Comparison of ENCODE assay signal across 1 cellular context in the genomic region with DNA sequence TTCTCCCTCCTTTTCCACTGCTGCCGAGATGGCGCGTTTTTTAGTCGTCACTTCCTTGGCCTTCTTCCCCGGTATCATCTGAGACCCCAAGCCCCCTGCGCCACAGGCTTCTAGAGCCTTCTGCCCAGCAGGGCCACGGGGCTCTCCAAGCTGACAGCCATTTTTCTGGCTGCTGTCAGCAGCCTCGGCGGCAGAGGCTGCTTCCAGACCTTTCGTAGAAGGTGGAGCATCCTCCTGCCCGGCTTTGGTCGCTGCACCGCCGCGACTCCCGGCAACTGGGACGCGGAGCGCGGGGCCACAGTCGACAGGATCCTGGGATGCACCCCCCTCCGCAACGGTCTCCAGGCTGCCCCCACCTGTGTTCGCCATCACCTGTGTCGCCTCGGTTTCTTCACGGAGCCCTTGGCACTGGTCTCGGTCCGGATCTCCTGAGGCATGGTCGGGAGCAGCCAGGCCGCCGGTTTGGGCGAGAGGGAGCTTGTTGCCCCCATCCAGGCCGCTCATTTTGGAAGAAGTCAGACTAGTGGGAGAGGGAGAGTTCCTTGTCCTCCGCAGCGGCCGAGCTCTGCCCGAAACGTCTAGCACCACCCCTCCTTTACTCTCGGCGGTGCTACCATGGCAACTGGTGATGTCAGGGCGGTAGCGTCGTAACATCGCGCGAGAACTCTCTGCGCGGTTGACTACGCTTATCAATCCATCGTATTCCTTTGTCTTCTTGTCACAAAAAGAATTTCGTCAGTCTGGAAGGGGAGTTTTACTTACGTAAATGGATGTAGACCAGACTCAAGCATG.
TF ChIP-seq lines count a peak whose summit lies in the region.

A gene (minus strand): TSS at position 571 of the 792 bp plus-strand sequence. CDS start 67 bp downstream, at position 504.

TF ChIP-seq in K562, 482 proteins besides CTCF, POLR2A, EP300 and RAD21 (continued from another document and continues in another):
- TF ChIP-seq, protein P1, sequence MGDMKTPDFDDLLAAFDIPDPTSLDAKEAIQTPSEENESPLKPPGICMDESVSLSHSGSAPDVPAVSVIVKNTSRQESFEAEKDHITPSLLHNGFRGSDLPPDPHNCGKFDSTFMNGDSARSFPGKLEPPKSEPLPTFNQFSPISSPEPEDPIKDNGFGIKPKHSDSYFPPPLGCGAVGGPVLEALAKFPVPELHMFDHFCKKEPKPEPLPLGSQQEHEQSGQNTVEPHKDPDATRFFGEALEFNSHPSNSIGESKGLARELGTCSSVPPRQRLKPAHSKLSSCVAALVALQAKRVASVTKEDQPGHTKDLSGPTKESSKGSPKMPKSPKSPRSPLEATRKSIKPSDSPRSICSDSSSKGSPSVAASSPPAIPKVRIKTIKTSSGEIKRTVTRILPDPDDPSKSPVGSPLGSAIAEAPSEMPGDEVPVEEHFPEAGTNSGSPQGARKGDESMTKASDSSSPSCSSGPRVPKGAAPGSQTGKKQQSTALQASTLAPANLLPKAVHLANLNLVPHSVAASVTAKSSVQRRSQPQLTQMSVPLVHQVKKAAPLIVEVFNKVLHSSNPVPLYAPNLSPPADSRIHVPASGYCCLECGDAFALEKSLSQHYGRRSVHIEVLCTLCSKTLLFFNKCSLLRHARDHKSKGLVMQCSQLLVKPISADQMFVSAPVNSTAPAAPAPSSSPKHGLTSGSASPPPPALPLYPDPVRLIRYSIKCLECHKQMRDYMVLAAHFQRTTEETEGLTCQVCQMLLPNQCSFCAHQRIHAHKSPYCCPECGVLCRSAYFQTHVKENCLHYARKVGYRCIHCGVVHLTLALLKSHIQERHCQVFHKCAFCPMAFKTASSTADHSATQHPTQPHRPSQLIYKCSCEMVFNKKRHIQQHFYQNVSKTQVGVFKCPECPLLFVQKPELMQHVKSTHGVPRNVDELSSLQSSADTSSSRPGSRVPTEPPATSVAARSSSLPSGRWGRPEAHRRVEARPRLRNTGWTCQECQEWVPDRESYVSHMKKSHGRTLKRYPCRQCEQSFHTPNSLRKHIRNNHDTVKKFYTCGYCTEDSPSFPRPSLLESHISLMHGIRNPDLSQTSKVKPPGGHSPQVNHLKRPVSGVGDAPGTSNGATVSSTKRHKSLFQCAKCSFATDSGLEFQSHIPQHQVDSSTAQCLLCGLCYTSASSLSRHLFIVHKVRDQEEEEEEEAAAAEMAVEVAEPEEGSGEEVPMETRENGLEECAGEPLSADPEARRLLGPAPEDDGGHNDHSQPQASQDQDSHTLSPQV (IDR thresholded peaks at IDR 0.05), result no peak
- TF ChIP-seq KLF16 (IDR thresholded peaks at IDR 0.05), result no peak
- TF ChIP-seq ZNF311 (CRISPR knock-in tag; IDR thresholded peaks at IDR 0.05), result no peak
- no peak for TF ChIP-seq ZNF197 (CRISPR knock-in tag; IDR thresholded peaks at IDR 0.05; ENCODE audit: low read depth)
- TF ChIP-seq, protein P2, sequence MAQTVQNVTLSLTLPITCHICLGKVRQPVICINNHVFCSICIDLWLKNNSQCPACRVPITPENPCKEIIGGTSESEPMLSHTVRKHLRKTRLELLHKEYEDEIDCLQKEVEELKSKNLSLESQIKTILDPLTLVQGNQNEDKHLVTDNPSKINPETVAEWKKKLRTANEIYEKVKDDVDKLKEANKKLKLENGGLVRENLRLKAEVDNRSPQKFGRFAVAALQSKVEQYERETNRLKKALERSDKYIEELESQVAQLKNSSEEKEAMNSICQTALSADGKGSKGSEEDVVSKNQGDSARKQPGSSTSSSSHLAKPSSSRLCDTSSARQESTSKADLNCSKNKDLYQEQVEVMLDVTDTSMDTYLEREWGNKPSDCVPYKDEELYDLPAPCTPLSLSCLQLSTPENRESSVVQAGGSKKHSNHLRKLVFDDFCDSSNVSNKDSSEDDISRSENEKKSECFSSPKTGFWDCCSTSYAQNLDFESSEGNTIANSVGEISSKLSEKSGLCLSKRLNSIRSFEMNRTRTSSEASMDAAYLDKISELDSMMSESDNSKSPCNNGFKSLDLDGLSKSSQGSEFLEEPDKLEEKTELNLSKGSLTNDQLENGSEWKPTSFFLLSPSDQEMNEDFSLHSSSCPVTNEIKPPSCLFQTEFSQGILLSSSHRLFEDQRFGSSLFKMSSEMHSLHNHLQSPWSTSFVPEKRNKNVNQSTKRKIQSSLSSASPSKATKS (CRISPR knock-in tag; IDR thresholded peaks at IDR 0.05), result no peak
- no peak for TF ChIP-seq SIRT6 (IDR thresholded peaks at IDR 0.05; ENCODE audit: low read depth, low read length)
- no peak for TF ChIP-seq SAFB (IDR thresholded peaks at IDR 0.05; ENCODE audit: borderline replicate concordance, low read depth, low read length)
- no peak for TF ChIP-seq ZNF23 (CRISPR knock-in tag; IDR thresholded peaks at IDR 0.05)
- TF ChIP-seq ZNF764 (CRISPR knock-in tag; IDR thresholded peaks at IDR 0.05; ENCODE audit: low read depth), result no peak
- TF ChIP-seq TFAM (CRISPR knock-in tag; conservative IDR thresholded peaks at IDR 0.05), result no peak
- TF ChIP-seq, protein P3, sequence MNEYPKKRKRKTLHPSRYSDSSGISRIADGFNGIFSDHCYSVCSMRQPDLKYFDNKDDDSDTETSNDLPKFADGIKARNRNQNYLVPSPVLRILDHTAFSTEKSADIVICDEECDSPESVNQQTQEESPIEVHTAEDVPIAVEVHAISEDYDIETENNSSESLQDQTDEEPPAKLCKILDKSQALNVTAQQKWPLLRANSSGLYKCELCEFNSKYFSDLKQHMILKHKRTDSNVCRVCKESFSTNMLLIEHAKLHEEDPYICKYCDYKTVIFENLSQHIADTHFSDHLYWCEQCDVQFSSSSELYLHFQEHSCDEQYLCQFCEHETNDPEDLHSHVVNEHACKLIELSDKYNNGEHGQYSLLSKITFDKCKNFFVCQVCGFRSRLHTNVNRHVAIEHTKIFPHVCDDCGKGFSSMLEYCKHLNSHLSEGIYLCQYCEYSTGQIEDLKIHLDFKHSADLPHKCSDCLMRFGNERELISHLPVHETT (CRISPR knock-in tag; conservative IDR thresholded peaks at IDR 0.05 in 1 of 2, IDR thresholded peaks at IDR 0.05 in 1 of 2), result no peak
- TF ChIP-seq, protein P4, sequence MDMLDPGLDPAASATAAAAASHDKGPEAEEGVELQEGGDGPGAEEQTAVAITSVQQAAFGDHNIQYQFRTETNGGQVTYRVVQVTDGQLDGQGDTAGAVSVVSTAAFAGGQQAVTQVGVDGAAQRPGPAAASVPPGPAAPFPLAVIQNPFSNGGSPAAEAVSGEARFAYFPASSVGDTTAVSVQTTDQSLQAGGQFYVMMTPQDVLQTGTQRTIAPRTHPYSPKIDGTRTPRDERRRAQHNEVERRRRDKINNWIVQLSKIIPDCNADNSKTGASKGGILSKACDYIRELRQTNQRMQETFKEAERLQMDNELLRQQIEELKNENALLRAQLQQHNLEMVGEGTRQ (CRISPR knock-in tag; IDR thresholded peaks at IDR 0.05), result no peak
- no peak for TF ChIP-seq KLF6 (CRISPR knock-in tag; IDR thresholded peaks at IDR 0.05; ENCODE audit: borderline replicate concordance)
- TF ChIP-seq, protein P5, sequence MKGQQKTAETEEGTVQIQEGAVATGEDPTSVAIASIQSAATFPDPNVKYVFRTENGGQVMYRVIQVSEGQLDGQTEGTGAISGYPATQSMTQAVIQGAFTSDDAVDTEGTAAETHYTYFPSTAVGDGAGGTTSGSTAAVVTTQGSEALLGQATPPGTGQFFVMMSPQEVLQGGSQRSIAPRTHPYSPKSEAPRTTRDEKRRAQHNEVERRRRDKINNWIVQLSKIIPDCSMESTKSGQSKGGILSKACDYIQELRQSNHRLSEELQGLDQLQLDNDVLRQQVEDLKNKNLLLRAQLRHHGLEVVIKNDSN (CRISPR knock-in tag; IDR thresholded peaks at IDR 0.05), result no peak
- no peak for TF ChIP-seq U2AF2 (optimal IDR thresholded peaks at IDR 0.05; ENCODE audit: low read depth, low read length)
- TF ChIP-seq, protein P6, sequence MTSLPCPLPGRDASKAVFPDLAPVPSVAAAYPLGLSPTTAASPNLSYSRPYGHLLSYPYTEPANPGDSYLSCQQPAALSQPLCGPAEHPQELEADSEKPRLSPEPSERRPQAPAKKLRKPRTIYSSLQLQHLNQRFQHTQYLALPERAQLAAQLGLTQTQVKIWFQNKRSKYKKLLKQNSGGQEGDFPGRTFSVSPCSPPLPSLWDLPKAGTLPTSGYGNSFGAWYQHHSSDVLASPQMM (CRISPR knock-in tag; IDR thresholded peaks at IDR 0.05), result no peak
- no peak for TF ChIP-seq ZNF696 (CRISPR knock-in tag; conservative IDR thresholded peaks at IDR 0.05)
- peak; percentile 94 for TF ChIP-seq MTA1 (IDR thresholded peaks at IDR 0.05; ENCODE audit: borderline replicate concordance)
- TF ChIP-seq RB1 (IDR thresholded peaks at IDR 0.05; ENCODE audit: low read depth), result no peak
- no peak for TF ChIP-seq EWSR1 (IDR thresholded peaks at IDR 0.05; ENCODE audit: borderline replicate concordance, low read depth, partially characterized antibody)
- no peak for TF ChIP-seq ZNF830 (CRISPR knock-in tag; IDR thresholded peaks at IDR 0.05)
- TF ChIP-seq ZSCAN29 (IDR thresholded peaks at IDR 0.05), result no peak
- no peak for TF ChIP-seq BRD4 (IDR thresholded peaks at IDR 0.05)
- TF ChIP-seq, protein P7, sequence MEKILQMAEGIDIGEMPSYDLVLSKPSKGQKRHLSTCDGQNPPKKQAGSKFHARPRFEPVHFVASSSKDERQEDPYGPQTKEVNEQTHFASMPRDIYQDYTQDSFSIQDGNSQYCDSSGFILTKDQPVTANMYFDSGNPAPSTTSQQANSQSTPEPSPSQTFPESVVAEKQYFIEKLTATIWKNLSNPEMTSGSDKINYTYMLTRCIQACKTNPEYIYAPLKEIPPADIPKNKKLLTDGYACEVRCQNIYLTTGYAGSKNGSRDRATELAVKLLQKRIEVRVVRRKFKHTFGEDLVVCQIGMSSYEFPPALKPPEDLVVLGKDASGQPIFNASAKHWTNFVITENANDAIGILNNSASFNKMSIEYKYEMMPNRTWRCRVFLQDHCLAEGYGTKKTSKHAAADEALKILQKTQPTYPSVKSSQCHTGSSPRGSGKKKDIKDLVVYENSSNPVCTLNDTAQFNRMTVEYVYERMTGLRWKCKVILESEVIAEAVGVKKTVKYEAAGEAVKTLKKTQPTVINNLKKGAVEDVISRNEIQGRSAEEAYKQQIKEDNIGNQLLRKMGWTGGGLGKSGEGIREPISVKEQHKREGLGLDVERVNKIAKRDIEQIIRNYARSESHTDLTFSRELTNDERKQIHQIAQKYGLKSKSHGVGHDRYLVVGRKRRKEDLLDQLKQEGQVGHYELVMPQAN (IDR thresholded peaks at IDR 0.05; ENCODE audit: borderline replicate concordance), result no peak
- peak; percentile 97 for TF ChIP-seq RFX1 (IDR thresholded peaks at IDR 0.05)
- peak; percentile 86 for TF ChIP-seq MXI1 (IDR thresholded peaks at IDR 0.05; ENCODE audit: low read depth, low read length)
- no peak for TF ChIP-seq STAT5A (IDR thresholded peaks at IDR 0.05; ENCODE audit: borderline replicate concordance, low read length)
- TF ChIP-seq SAP30 (IDR thresholded peaks at IDR 0.05; ENCODE audit: borderline replicate concordance, insufficient read depth, low read depth, low read length, poor library complexity, severe bottlenecking), result peak; percentile 65
- peak; percentile 82 for TF ChIP-seq BMI1 (IDR thresholded peaks at IDR 0.05; ENCODE audit: low read length)
- TF ChIP-seq RBM22 (IDR thresholded peaks at IDR 0.05; ENCODE audit: low read depth, low read length, poor library complexity, severe bottlenecking), result no peak
- TF ChIP-seq, protein P8, sequence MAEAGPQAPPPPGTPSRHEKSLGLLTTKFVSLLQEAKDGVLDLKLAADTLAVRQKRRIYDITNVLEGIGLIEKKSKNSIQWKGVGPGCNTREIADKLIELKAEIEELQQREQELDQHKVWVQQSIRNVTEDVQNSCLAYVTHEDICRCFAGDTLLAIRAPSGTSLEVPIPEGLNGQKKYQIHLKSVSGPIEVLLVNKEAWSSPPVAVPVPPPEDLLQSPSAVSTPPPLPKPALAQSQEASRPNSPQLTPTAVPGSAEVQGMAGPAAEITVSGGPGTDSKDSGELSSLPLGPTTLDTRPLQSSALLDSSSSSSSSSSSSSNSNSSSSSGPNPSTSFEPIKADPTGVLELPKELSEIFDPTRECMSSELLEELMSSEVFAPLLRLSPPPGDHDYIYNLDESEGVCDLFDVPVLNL (CRISPR knock-in tag; IDR thresholded peaks at IDR 0.05; ENCODE audit: low read depth), result no peak
- TF ChIP-seq SMARCB1 (IDR thresholded peaks at IDR 0.05; ENCODE audit: insufficient read length, low read depth), result no peak
- TF ChIP-seq ZNF12 (CRISPR knock-in tag; IDR thresholded peaks at IDR 0.05), result 0 out of 2 replicates have a peak, but pooled peaks have one; percentile 30
- no peak for TF ChIP-seq ZNF695 (CRISPR knock-in tag; IDR thresholded peaks at IDR 0.05)
- TF ChIP-seq WHSC1 (IDR thresholded peaks at IDR 0.05; ENCODE audit: low read length), result no peak
- TF ChIP-seq, protein P9, sequence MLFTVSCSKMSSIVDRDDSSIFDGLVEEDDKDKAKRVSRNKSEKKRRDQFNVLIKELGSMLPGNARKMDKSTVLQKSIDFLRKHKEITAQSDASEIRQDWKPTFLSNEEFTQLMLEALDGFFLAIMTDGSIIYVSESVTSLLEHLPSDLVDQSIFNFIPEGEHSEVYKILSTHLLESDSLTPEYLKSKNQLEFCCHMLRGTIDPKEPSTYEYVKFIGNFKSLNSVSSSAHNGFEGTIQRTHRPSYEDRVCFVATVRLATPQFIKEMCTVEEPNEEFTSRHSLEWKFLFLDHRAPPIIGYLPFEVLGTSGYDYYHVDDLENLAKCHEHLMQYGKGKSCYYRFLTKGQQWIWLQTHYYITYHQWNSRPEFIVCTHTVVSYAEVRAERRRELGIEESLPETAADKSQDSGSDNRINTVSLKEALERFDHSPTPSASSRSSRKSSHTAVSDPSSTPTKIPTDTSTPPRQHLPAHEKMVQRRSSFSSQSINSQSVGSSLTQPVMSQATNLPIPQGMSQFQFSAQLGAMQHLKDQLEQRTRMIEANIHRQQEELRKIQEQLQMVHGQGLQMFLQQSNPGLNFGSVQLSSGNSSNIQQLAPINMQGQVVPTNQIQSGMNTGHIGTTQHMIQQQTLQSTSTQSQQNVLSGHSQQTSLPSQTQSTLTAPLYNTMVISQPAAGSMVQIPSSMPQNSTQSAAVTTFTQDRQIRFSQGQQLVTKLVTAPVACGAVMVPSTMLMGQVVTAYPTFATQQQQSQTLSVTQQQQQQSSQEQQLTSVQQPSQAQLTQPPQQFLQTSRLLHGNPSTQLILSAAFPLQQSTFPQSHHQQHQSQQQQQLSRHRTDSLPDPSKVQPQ (CRISPR knock-in tag; IDR thresholded peaks at IDR 0.05; ENCODE audit: borderline replicate concordance), result no peak
- TF ChIP-seq SP2 (IDR thresholded peaks at IDR 0.05; ENCODE audit: extremely low read depth, low read depth, low read length, poor library complexity, severe bottlenecking), result no peak
- no peak for TF ChIP-seq ZNF586 (CRISPR knock-in tag; conservative IDR thresholded peaks at IDR 0.05)
- TF ChIP-seq, protein P10, sequence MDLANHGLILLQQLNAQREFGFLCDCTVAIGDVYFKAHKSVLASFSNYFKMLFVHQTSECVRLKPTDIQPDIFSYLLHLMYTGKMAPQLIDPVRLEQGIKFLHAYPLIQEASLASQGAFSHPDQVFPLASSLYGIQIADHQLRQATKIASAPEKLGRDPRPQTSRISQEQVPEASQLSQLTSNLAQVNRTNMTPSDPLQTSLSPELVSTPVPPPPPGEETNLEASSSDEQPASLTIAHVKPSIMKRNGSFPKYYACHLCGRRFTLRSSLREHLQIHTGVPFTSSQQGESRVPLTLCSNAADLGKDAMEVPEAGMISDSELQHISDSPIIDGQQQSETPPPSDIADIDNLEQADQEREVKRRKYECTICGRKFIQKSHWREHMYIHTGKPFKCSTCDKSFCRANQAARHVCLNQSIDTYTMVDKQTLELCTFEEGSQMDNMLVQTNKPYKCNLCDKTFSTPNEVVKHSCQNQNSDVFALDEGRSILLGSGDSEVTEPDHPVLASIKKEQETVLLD (IDR thresholded peaks at IDR 0.05), result no peak
- TF ChIP-seq ZNF41 (CRISPR knock-in tag; conservative IDR thresholded peaks at IDR 0.05), result no peak
